8 cellular contexts compared by ENCODE assay signal in genomic region chr1:224852901-224853568, GRCh38.
DNase-seq lines count a peak whose midpoint lies in the region; ATAC-seq, FAIRE-seq and TF ChIP-seq lines count a peak whose summit lies in the region.

No MANE protein-coding gene starts in this region.

- no peaks in the 10 kb centered on the region for H3K9me1 ChIP-seq in endothelial cell of umbilical vein (replicated peaks; ENCODE audit: control insufficient read depth, extremely low read depth, insufficient read depth, low read length)

- POLR2A ChIA-PET in endothelial cell of umbilical vein (lab: Charles Lee), result no interaction called here

- no peaks in the 10 kb centered on the region; the same call in 1 of the 2 replicates for H3K27me3 ChIP-seq in OCI-LY1 (ENCODE audit: insufficient read depth, low read length)
- no peaks in the 10 kb centered on the region for H3K27me3 ChIP-seq in endothelial cell of umbilical vein (ENCODE audit: control insufficient read depth in 2 of 2, insufficient read depth in 2 of 2, low read length in 2 of 2)
- no peaks in the 10 kb centered on the region for H3K27me3 ChIP-seq in neural progenitor cell

- H3F3A ChIP-seq in OCI-LY1 (ENCODE audit: insufficient read depth, low read length) (no peaks in the 10 kb centered on the region), neural progenitor cell (ENCODE audit: low read depth) (no peaks in the 10 kb centered on the region)

- no peak for TF ChIP-seq POLR2A in endothelial cell of umbilical vein (IDR thresholded peaks at IDR 0.05; ENCODE audit: low read depth, low read length)

- CTCF ChIA-PET in endothelial cell of umbilical vein (lab: Charles Lee), result interaction anchor here (0.6 to 9.2 kb wide), 23 partner anchors 9 to 396 kb away, joined by 3 to 299 read pairs (median 5); no protein-coding TSS in a partner anchor

- no peaks in the 10 kb centered on the region for H3K79me2 ChIP-seq in OCI-LY1 (ENCODE audit: insufficient read depth, low read length)
- no peaks in the 10 kb centered on the region for H3K79me2 ChIP-seq in endothelial cell of umbilical vein (ENCODE audit: control insufficient read depth, insufficient read depth, low read length)
- no peaks in the 10 kb centered on the region for H3K79me2 ChIP-seq in neural progenitor cell (ENCODE audit: low read depth)

- H4K20me1 ChIP-seq in OCI-LY1 (ENCODE audit: insufficient read depth, low read length), result no peaks in the 10 kb centered on the region
- no peaks in the 10 kb centered on the region for H4K20me1 ChIP-seq in endothelial cell of umbilical vein (replicated peaks; ENCODE audit: control insufficient read depth, extremely low read depth, insufficient read depth, low read length)
- H4K20me1 ChIP-seq in neural progenitor cell (ENCODE audit: low read depth), result no peaks in the 10 kb centered on the region

- H3K4me1 ChIP-seq in OCI-LY1 (ENCODE audit: insufficient read depth, low read length, severe bottlenecking) (no peaks in the 10 kb centered on the region), endothelial cell of umbilical vein (ENCODE audit: control insufficient read depth, extremely low read depth, insufficient read depth, low read length) (no peaks in the 10 kb centered on the region), neural progenitor cell (no peaks in the 10 kb centered on the region)

- no peaks in the 10 kb centered on the region for H3K4me1 Mint-ChIP-seq in neural progenitor cell
- H3K4me1 Mint-ChIP-seq in stimulated activated memory B cell treated with anti-CD40 and anti-IgM and Interleukin-4, amounts not matched to agents 10 μg/mL and 1 μg/mL and 100 μg/mL, for 72 hours, result no peaks in the 10 kb centered on the region

- intact Hi-C loops in endothelial cell of umbilical vein (cut with micrococcal nuclease), result loop anchor here (1.0 to 5.0 kb wide), 3 partner anchors 69 to 736 kb away; no protein-coding TSS in a partner anchor

- H3K9me2 ChIP-seq in OCI-LY1 (ENCODE audit: low read depth, low read length), result no peaks in the 10 kb centered on the region

- peaks cover 2% of the 10 kb centered on the region for H3K27me3 Mint-ChIP-seq in neural progenitor cell (ENCODE audit: insufficient read depth, low read depth)
- peaks cover 9% of the 10 kb centered on the region for H3K27me3 Mint-ChIP-seq in stimulated activated memory B cell treated with anti-CD40 and anti-IgM and Interleukin-4, amounts not matched to agents 10 μg/mL and 1 μg/mL and 100 μg/mL, for 72 hours

- no peak overlapping the region for H3K4me3 Mint-ChIP-seq in neural progenitor cell
- no peak overlapping the region for H3K4me3 Mint-ChIP-seq in stimulated activated memory B cell treated with anti-CD40 and anti-IgM and Interleukin-4, amounts not matched to agents 10 μg/mL and 1 μg/mL and 100 μg/mL, for 72 hours

- TF ChIP-seq CTCF in OCI-LY1 (IDR thresholded peaks at IDR 0.05; ENCODE audit: low read length) (peak; percentile 75), endothelial cell of umbilical vein (IDR thresholded peaks at IDR 0.05; ENCODE audit: extremely low read depth in 1 of 2, insufficient read depth in 1 of 2, low read depth in 1 of 2, low read length in 2 of 2) (peak; percentile 65), neural progenitor cell (IDR thresholded peaks at IDR 0.05) (peak; percentile 88)

- FAIRE-seq in endothelial cell of umbilical vein (lab: Jason Lieb, UNC), result peak; percentile 71

- no TSS peak for BruUV-seq in endothelial cell of umbilical vein (replicated peaks; lab: Mats Ljungman, UMichigan)

- H3K27ac ChIP-seq in OCI-LY1 (ENCODE audit: low read depth, low read length, poor library complexity, severe bottlenecking) (no peak overlapping the region), endothelial cell of umbilical vein (ENCODE audit: insufficient read depth, low read depth, low read length) (no peak overlapping the region), neural progenitor cell (no peak overlapping the region)

- H3K4me2 ChIP-seq in OCI-LY1 (ENCODE audit: low read length), result no peak overlapping the region
- H3K4me2 ChIP-seq in endothelial cell of umbilical vein (ENCODE audit: insufficient read depth, low read length), result no peak overlapping the region
- no peak overlapping the region for H3K4me2 ChIP-seq in neural progenitor cell

- H2AFZ ChIP-seq in OCI-LY1 (ENCODE audit: low read length), result no peak overlapping the region
- H2AFZ ChIP-seq in endothelial cell of umbilical vein (ENCODE audit: low read depth, low read length), result no peak overlapping the region
- no peak overlapping the region for H2AFZ ChIP-seq in neural progenitor cell (replicated peaks)

- H3K9me3 ChIP-seq in OCI-LY1 (ENCODE audit: low read length) (no peaks in the 10 kb centered on the region), endothelial cell of umbilical vein (replicated peaks; ENCODE audit: control insufficient read depth, insufficient read depth, low read length) (no peaks in the 10 kb centered on the region), neural progenitor cell (ENCODE audit: low read depth) (no peaks in the 10 kb centered on the region)

- no peak overlapping the region for H3K4me3 ChIP-seq in OCI-LY1 (ENCODE audit: low read depth, low read length, poor library complexity, severe bottlenecking)
- H3K4me3 ChIP-seq in endothelial cell of umbilical vein (replicated peaks in 1 of 3; ENCODE audit: insufficient read depth in 1 of 3, low read depth in 1 of 3, low read length in 3 of 3), result no peak overlapping the region
- no peak overlapping the region for H3K4me3 ChIP-seq in neural progenitor cell

- DNase-seq in Ammon's horn (ENCODE audit: low spot score) (peak; percentile 73), HCEC 1CT (peak; percentile 66), endothelial cell of umbilical vein (ENCODE audit: low read depth, low spot score) (peak; percentile 72), neural progenitor cell (ENCODE audit: low spot score) (peak; percentile 45)

- H3K27ac Mint-ChIP-seq in neural progenitor cell, result no peak overlapping the region
- no peak overlapping the region for H3K27ac Mint-ChIP-seq in stimulated activated memory B cell treated with anti-CD40 and anti-IgM and Interleukin-4, amounts not matched to agents 10 μg/mL and 1 μg/mL and 100 μg/mL, for 72 hours

- no peaks in the 10 kb centered on the region for H3K36me3 Mint-ChIP-seq in neural progenitor cell
- H3K36me3 Mint-ChIP-seq in stimulated activated memory B cell treated with anti-CD40 and anti-IgM and Interleukin-4, amounts not matched to agents 10 μg/mL and 1 μg/mL and 100 μg/mL, for 72 hours, result no peaks in the 10 kb centered on the region

- H3K9me3 Mint-ChIP-seq in neural progenitor cell, result no peaks in the 10 kb centered on the region
- peaks cover 6% of the 10 kb centered on the region for H3K9me3 Mint-ChIP-seq in stimulated activated memory B cell treated with anti-CD40 and anti-IgM and Interleukin-4, amounts not matched to agents 10 μg/mL and 1 μg/mL and 100 μg/mL, for 72 hours

- H3K9ac ChIP-seq in OCI-LY1 (ENCODE audit: low read length) (no peak overlapping the region), endothelial cell of umbilical vein (replicated peaks; ENCODE audit: extremely low read depth, insufficient read depth, low read length) (no peak overlapping the region), neural progenitor cell (no peak overlapping the region)

- H3K36me3 ChIP-seq in OCI-LY1 (ENCODE audit: insufficient read depth, low read length) (no peaks in the 10 kb centered on the region), endothelial cell of umbilical vein (ENCODE audit: control insufficient read depth in 2 of 2, extremely low read depth in 1 of 2, insufficient read depth in 2 of 2, low read length in 2 of 2) (no peaks in the 10 kb centered on the region), neural progenitor cell (no peaks in the 10 kb centered on the region)

- no peak for ATAC-seq in HG03432 (IDR thresholded peaks at IDR 0.05; ENCODE audit: unreplicated experiment)
- ATAC-seq in stimulated activated memory B cell treated with anti-CD40 and anti-IgM and Interleukin-4, amounts not matched to agents 10 μg/mL and 1 μg/mL and 100 μg/mL, for 72 hours, result no peak
- ATAC-seq in HG02870 (IDR thresholded peaks at IDR 0.05; ENCODE audit: unreplicated experiment), result no peak

- dilution Hi-C loops in endothelial cell of umbilical vein (cut with MboI; ENCODE audit: extremely low pct_ligation_motif_present, low sequenced_read_pairs), result no loop called here

TF ChIP-seq in endothelial cell of umbilical vein, 7 proteins besides CTCF, POLR2A, EP300 and RAD21:
- TF ChIP-seq POLR2AphosphoS5 (IDR thresholded peaks at IDR 0.05; ENCODE audit: insufficient read depth, low read depth, low read length) (no peak), MYC (IDR thresholded peaks at IDR 0.05; ENCODE audit: low read depth, low read length) (no peak)
